ENCODE assay signal across 1 cellular context in genomic region chr5:40681351-40682311, GRCh38.
TF ChIP-seq lines count a peak whose summit lies in the region.

No MANE protein-coding gene starts in this region.

TF ChIP-seq in GM23338, 12 proteins besides CTCF, POLR2A, EP300 and RAD21 (continued from another document):
- TF ChIP-seq ZNF462 (CRISPR knock-in tag; IDR thresholded peaks at IDR 0.05): peak; percentile 20
